ENCODE assay signal across 17 cellular contexts in the genomic region with DNA sequence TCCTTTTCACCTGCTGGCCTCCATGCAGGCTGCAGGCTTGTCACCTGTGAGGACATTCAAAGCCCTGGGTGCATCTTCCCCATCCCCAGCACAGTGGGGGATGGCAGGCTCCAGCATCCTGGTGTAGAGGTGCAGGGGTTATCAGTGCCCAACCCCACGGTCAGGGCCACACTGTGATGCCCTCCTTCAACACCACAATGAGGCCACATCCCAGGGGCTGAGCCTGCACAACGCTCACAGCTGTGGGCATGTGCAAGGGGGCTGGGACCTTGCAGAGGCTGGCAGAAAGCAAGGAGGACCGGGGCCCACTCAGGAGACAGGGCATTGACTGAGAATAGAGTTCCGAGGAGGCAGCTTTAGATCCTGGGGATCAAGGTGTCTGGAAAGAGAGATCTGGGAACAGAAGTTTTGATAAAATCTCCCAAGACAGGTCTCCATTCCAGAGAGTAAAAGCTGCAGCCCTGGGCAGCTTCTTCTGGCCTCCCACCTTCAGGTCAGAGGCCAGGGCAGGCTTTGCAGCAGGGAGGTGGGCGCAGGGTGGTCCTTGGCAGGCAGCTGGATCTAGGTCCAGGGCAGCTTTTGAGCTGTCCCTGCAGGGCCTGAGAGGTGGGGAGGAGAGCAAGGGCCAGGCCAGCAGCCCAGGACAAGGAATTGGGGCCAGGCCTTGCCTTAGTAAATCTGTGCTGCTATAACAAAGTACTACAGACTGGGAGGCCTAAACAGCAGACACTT.
DNase-seq lines count a peak whose midpoint lies in the region; ATAC-seq and TF ChIP-seq lines count a peak whose summit lies in the region.
"Had no signal": no experiment of that assay in that cellular context is flagged by ENCODE, and none has a peak within 500 bp of the region (broad histone marks: within the 10 kb centered on the region; RNA-seq: fewer than 3 reads in every experiment).

No MANE protein-coding gene starts in this region.

- no peak overlapping the region for H3K27ac Mint-ChIP-seq in T-helper 17 cell
- H3K27ac Mint-ChIP-seq: CD8-positive, alpha-beta T cell had no signal

- H3K27me3 ChIP-seq in lung (ENCODE audit: control insufficient read depth, insufficient read depth) = no peaks in the 10 kb centered on the region

- H3K4me3 Mint-ChIP-seq in T-helper 17 cell = no peak overlapping the region
- H3K4me3 Mint-ChIP-seq: CD8-positive, alpha-beta T cell had no signal

- ATAC-seq in lung (ENCODE audit: insufficient read depth, low FRiP score) = no peak
- no peak for ATAC-seq in T-helper 17 cell
- ATAC-seq: CD8-positive, alpha-beta T cell; HepG2 had no signal

- peak; percentile 28 for DNase-seq in activated CD8-positive, alpha-beta memory T cell treated with anti-CD3 and anti-CD28 coated beads for 24 hours
- no peak for DNase-seq in activated CD8-positive, alpha-beta memory T cell treated with anti-CD3 and anti-CD28 coated beads, Interleukin-2, amount 50 U/mL, for 4 hours
- DNase-seq in lung (ENCODE audit: low spot score) = peak; percentile 26
- peak; percentile 15 for DNase-seq in stimulated activated CD8-positive, alpha-beta memory T cell treated with anti-CD3 and anti-CD28 coated beads, Interleukin-4, amount 100 ng/mL, for 48 hours
- DNase-seq in RKO (ENCODE audit: low spot score) = no peak
- DNase-seq in NCI-H1930 (lab: John Stamatoyannopoulos, UW) = no peak
- no peak for DNase-seq in T-helper 17 cell
- DNase-seq in C1 segment of cervical spinal cord (lab: John Stamatoyannopoulos, UW) = no peak
- DNase-seq: 8988T, GF-D8, KG1, NCI-H1436 treated with DMSO at 0.1 percent for 48 hours, NCI-H2081 treated with DMSO at 0.1 percent for 48 hours, NCI-H510A, NCI-H82 had no signal

- no peak overlapping the region for H3K4me3 ChIP-seq in lung

- H3K36me3 ChIP-seq in lung (ENCODE audit: control insufficient read depth in 2 of 2, insufficient read depth in 2 of 2, low read length in 2 of 2) = no peaks in the 10 kb centered on the region

- no peaks in the 10 kb centered on the region for H3K4me1 Mint-ChIP-seq in T-helper 17 cell

- no peaks in the 10 kb centered on the region for H3K4me1 ChIP-seq in lung (ENCODE audit: control insufficient read depth in 2 of 2, insufficient read depth in 2 of 2, low read length in 2 of 2)

- H3K9me3 ChIP-seq in lung (ENCODE audit: control insufficient read depth in 2 of 2, insufficient read depth in 1 of 2, low read length in 1 of 2) (peaks cover 0 to 14% of the 10 kb centered on the region in 2 donors), T-helper 17 cell (ENCODE audit: control insufficient read depth, low read length, poor library complexity, severe bottlenecking) (no peaks in the 10 kb centered on the region)

- H3K27me3 Mint-ChIP-seq in T-helper 17 cell = peaks cover 26% of the 10 kb centered on the region

- no peak overlapping the region for H3K27ac ChIP-seq in lung (ENCODE audit: low read depth in 1 of 2, low read length in 1 of 2)

- no peaks in the 10 kb centered on the region for H3K36me3 Mint-ChIP-seq in T-helper 17 cell (ENCODE audit: low read depth)
- H3K36me3 Mint-ChIP-seq: CD8-positive, alpha-beta T cell had no signal

- TF ChIP-seq CTCF in lung (IDR thresholded peaks at IDR 0.05; ENCODE audit: control extremely low read depth, extremely low read depth) = no peak

- 73 to 94% methylated on average over 5 of the region's 5 CpGs for WGBS in lung, 2 donors

Comparison
In these comparisons a context has a peak if more than half of its experiments do, and no peak if none do; other contexts are left out.
1. DNase-seq: peak in activated CD8-positive, alpha-beta memory T cell treated with anti-CD3 and anti-CD28 coated beads for 24 hours (single experiment), lung (single experiment) and stimulated activated CD8-positive, alpha-beta memory T cell treated with anti-CD3 and anti-CD28 coated beads, Interleukin-4, amount 100 ng/mL, for 48 hours (single experiment); none in activated CD8-positive, alpha-beta memory T cell treated with anti-CD3 and anti-CD28 coated beads, Interleukin-2, amount 50 U/mL, for 4 hours (single experiment), RKO (single experiment), NCI-H1930 (0 of 2), T-helper 17 cell (0 of 3) and C1 segment of cervical spinal cord (0 of 14).